Comparison of ENCODE assay signal across 1 cellular context in the genomic region with DNA sequence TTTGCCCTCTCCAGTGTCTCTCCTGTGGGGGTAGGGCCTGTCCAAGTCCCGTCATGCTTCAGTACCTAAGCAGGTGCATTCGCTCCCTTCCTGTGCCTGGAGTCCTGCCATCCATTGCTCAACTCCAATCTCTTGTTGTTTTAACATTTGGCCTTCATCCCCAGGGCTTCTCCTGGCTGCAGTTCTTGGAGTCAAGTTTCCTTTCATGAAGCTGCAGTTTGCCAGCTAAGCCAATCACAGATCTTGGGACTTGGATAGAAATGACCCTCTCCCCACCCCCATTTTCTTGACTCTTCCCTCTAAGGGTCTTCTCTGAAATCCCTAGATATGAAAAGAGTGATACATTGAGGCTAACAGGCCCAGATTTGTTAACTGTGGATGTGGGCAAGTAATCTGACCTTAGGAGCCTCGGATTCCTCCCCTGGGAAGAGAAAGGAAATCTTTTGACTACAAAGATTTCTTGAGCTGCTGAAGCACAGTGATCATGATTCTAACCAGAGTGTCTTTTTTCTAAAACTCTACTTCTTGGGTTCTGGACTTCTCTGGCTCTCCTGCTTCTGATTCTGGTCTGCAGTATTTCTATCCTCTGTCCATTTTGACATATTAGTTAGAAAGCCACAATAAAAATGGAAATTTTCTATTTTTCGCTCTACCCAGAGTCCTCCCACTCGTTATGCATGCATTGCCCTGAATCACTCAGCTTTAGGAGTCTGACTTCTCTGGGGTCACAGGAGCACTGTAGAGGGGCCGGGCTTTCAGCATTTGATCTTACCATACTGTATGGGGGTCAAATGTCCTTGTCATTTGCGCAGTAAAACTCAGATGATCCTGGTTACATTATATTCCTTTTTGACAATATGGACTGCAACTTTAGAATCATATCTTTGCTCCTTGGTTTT.
TF ChIP-seq lines count a peak whose summit lies in the region.

No MANE protein-coding gene starts in this region.

TF ChIP-seq in liver, 16 proteins besides CTCF, POLR2A, EP300 and RAD21 (continued from another document):
- TF ChIP-seq, protein P1, sequence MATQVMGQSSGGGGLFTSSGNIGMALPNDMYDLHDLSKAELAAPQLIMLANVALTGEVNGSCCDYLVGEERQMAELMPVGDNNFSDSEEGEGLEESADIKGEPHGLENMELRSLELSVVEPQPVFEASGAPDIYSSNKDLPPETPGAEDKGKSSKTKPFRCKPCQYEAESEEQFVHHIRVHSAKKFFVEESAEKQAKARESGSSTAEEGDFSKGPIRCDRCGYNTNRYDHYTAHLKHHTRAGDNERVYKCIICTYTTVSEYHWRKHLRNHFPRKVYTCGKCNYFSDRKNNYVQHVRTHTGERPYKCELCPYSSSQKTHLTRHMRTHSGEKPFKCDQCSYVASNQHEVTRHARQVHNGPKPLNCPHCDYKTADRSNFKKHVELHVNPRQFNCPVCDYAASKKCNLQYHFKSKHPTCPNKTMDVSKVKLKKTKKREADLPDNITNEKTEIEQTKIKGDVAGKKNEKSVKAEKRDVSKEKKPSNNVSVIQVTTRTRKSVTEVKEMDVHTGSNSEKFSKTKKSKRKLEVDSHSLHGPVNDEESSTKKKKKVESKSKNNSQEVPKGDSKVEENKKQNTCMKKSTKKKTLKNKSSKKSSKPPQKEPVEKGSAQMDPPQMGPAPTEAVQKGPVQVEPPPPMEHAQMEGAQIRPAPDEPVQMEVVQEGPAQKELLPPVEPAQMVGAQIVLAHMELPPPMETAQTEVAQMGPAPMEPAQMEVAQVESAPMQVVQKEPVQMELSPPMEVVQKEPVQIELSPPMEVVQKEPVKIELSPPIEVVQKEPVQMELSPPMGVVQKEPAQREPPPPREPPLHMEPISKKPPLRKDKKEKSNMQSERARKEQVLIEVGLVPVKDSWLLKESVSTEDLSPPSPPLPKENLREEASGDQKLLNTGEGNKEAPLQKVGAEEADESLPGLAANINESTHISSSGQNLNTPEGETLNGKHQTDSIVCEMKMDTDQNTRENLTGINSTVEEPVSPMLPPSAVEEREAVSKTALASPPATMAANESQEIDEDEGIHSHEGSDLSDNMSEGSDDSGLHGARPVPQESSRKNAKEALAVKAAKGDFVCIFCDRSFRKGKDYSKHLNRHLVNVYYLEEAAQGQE (IDR thresholded peaks at IDR 0.05): peak; percentile 47
- TF ChIP-seq SP1 (IDR thresholded peaks at IDR 0.05): peak; percentile 83
- TF ChIP-seq NR2F2 (IDR thresholded peaks at IDR 0.05): peak; percentile 49
- no peak for TF ChIP-seq TAF1 (conservative IDR thresholded peaks at IDR 0.05)
- TF ChIP-seq, protein P2, sequence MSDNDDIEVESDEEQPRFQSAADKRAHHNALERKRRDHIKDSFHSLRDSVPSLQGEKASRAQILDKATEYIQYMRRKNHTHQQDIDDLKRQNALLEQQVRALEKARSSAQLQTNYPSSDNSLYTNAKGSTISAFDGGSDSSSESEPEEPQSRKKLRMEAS (IDR thresholded peaks at IDR 0.05): peak; percentile 87
- peak in 1 of 2 donors; percentile 74 for TF ChIP-seq JUND (IDR thresholded peaks at IDR 0.05)
- TF ChIP-seq HNF4G (IDR thresholded peaks at IDR 0.05): peak; percentile 59
- TF ChIP-seq YY1 (IDR thresholded peaks at IDR 0.05): peak; percentile 77
- peak; percentile 76 for TF ChIP-seq FOXA2 (IDR thresholded peaks at IDR 0.05)
- peak; percentile 63 for TF ChIP-seq FOXA1 (IDR thresholded peaks at IDR 0.05)
- peak in 1 of 2 donors; percentile 57 for TF ChIP-seq EGR1 (IDR thresholded peaks at IDR 0.05; ENCODE audit: low read depth in 2 of 2)
- TF ChIP-seq HNF4A (conservative IDR thresholded peaks at IDR 0.05): peak; percentile 77 to 85
- TF ChIP-seq, protein P3, sequence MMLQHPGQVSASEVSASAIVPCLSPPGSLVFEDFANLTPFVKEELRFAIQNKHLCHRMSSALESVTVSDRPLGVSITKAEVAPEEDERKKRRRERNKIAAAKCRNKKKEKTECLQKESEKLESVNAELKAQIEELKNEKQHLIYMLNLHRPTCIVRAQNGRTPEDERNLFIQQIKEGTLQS (IDR thresholded peaks at IDR 0.05): no peak
- TF ChIP-seq RXRA (IDR thresholded peaks at IDR 0.05): peak; percentile 81 to 90
